ENCODE assay signal across 10 cellular contexts in genomic region chr19:13902993-13903555, GRCh38. TPM values are rescaled to one million over a fixed set of nuclear protein-coding genes. Genes with fewer than 3 reads are reported as not detected.
DNase-seq lines count a peak whose midpoint lies in the region; ATAC-seq, FAIRE-seq and TF ChIP-seq lines count a peak whose summit lies in the region.
"Had no signal": no experiment of that assay in that cellular context is flagged by ENCODE, and none has a peak within 500 bp of the region (broad histone marks: within the 10 kb centered on the region; RNA-seq: fewer than 3 reads in every experiment).

No MANE protein-coding gene starts in this region.

- DNase-seq in DMS53 (lab: John Stamatoyannopoulos, UW): peak; percentile 48
- no peak for DNase-seq in DMS53 treated with DMSO at 0.1 percent for 48 hours (lab: John Stamatoyannopoulos, UW; ENCODE audit: unreplicated experiment)
- peak; percentile 65 for DNase-seq in GM23338 (ENCODE audit: low spot score)
- DNase-seq in keratinocyte (ENCODE audit: low read depth, low spot score): no peak
- no peak for DNase-seq in vagina (ENCODE audit: extremely low spot score in 2 of 2)
- no peak for DNase-seq in anterior cingulate cortex (lab: John Stamatoyannopoulos, UW)
- DNase-seq: NCI-H2227 treated with DMSO at 0.1 percent for 48 hours had no signal

- ATAC-seq in GM23338 (no peak), esophagus mucosa (no peak)

- peaks cover 34% of the 10 kb centered on the region for H3K27me3 Mint-ChIP-seq in GM23338 (ENCODE audit: insufficient read depth, low read depth, poor library complexity)

- H3K36me3 Mint-ChIP-seq in GM23338 (ENCODE audit: low read depth): no peaks in the 10 kb centered on the region; the same call in 2 of the 3 replicates
- H3K36me3 Mint-ChIP-seq: immature natural killer cell had no signal

- H3K27me3 ChIP-seq in GM23338 (ENCODE audit: insufficient read depth): peaks cover 10% of the 10 kb centered on the region; the same call in 1 of the 2 replicates
- no peaks in the 10 kb centered on the region for H3K27me3 ChIP-seq in SU-DHL-6 (ENCODE audit: low read length)
- H3K27me3 ChIP-seq in keratinocyte (ENCODE audit: control insufficient read depth, extremely low read depth, insufficient read depth, low read length): no peaks in the 10 kb centered on the region
- no peaks in the 10 kb centered on the region for H3K27me3 ChIP-seq in vagina

- no peak overlapping the region for H3K4me2 ChIP-seq in GM23338
- no peak overlapping the region for H3K4me2 ChIP-seq in SU-DHL-6 (ENCODE audit: low read depth, low read length, poor library complexity, severe bottlenecking)
- no peak overlapping the region for H3K4me2 ChIP-seq in keratinocyte (ENCODE audit: control insufficient read depth, extremely low read depth, insufficient read depth, low read depth, low read length)

- H3K79me2 ChIP-seq in GM23338 (replicated peaks; ENCODE audit: insufficient read depth): peaks cover 4% of the 10 kb centered on the region; the same call in 1 of the 2 replicates
- H3K79me2 ChIP-seq in SU-DHL-6 (ENCODE audit: insufficient read depth, low read length): peaks cover 4% of the 10 kb centered on the region
- peaks cover 5% of the 10 kb centered on the region for H3K79me2 ChIP-seq in keratinocyte (ENCODE audit: control insufficient read depth, insufficient read depth, low read length)

- H3K9me3 ChIP-seq in SU-DHL-6 (ENCODE audit: insufficient read depth, low read length) (no peaks in the 10 kb centered on the region), keratinocyte (ENCODE audit: control insufficient read depth, low read depth, low read length) (no peaks in the 10 kb centered on the region), vagina (no peaks in the 10 kb centered on the region)

- intact Hi-C loops in vagina (cut with DNase I): no loop called here

- H3K4me1 Mint-ChIP-seq in GM23338: peaks cover 5% of the 10 kb centered on the region; the same call in 2 of the 3 replicates

- H3K36me3 ChIP-seq in GM23338 (ENCODE audit: insufficient read depth): no peaks in the 10 kb centered on the region
- no peaks in the 10 kb centered on the region for H3K36me3 ChIP-seq in SU-DHL-6 (ENCODE audit: low read length)
- H3K36me3 ChIP-seq in keratinocyte (ENCODE audit: control insufficient read depth in 2 of 2, extremely low read depth in 1 of 2, insufficient read depth in 2 of 2, low read length in 2 of 2): no peaks in the 10 kb centered on the region
- H3K36me3 ChIP-seq in vagina: no peaks in the 10 kb centered on the region

- no peak for TF ChIP-seq POLR2A in vagina (IDR thresholded peaks at IDR 0.05)

- FAIRE-seq in keratinocyte (lab: Jason Lieb, UNC): no peak

- H3K4me3 ChIP-seq in GM23338 (no peak overlapping the region), SU-DHL-6 (ENCODE audit: insufficient read depth, low read length, poor library complexity, severe bottlenecking) (no peak overlapping the region), keratinocyte (ENCODE audit: control insufficient read depth in 2 of 3, extremely low read depth in 1 of 3, insufficient read depth in 2 of 3, low read depth in 1 of 3, low read length in 3 of 3) (no peak overlapping the region), vagina (no peak overlapping the region)

- H3K9ac ChIP-seq in SU-DHL-6 (ENCODE audit: low read length) (no peak overlapping the region), keratinocyte (ENCODE audit: control insufficient read depth, extremely low read depth, insufficient read depth, low read length) (no peak overlapping the region)

- H3K9me1 ChIP-seq in keratinocyte (ENCODE audit: control insufficient read depth, extremely low read depth, insufficient read depth, low read length): peaks cover 2% of the 10 kb centered on the region

- dilution Hi-C loops in keratinocyte (cut with MboI; ENCODE audit: extremely low pct_ligation_motif_present, low sequenced_read_pairs): no loop called here

- H3K4me3 Mint-ChIP-seq in GM23338: no peak overlapping the region

- H2AFZ ChIP-seq in GM23338 (peak overlapping the region; percentile 18; the same call in 1 of the 2 replicates), SU-DHL-6 (ENCODE audit: low read depth, low read length, severe bottlenecking) (peak overlapping the region; percentile 62), keratinocyte (ENCODE audit: control insufficient read depth, low read length) (no peak overlapping the region)

- H3K9me2 ChIP-seq in GM23338 (ENCODE audit: insufficient read depth) (no peaks in the 10 kb centered on the region), SU-DHL-6 (replicated peaks; ENCODE audit: insufficient read depth, low read length) (no peaks in the 10 kb centered on the region)

- TF ChIP-seq CTCF in GM23338 (conservative IDR thresholded peaks at IDR 0.05; ENCODE audit: low read depth in 2 of 2): peak; percentile 59 to 67
- TF ChIP-seq CTCF in SU-DHL-6 (IDR thresholded peaks at IDR 0.05; ENCODE audit: insufficient read depth, low read length, poor library complexity, severe bottlenecking): peak; percentile 41
- peak; percentile 12 to 45 (median 24) for TF ChIP-seq CTCF in keratinocyte (optimal IDR thresholded peaks at IDR 0.05 in 1 of 3, IDR thresholded peaks at IDR 0.05 in 1 of 3, conservative IDR thresholded peaks at IDR 0.05 in 1 of 3; ENCODE audit: extremely low read depth in 1 of 3, insufficient read depth in 2 of 3, low read length in 3 of 3)
- TF ChIP-seq CTCF in vagina (IDR thresholded peaks at IDR 0.05): no peak

- H3K9me3 Mint-ChIP-seq in GM23338: peaks cover 4% of the 10 kb centered on the region; the same call in 2 of the 3 replicates
- H3K9me3 Mint-ChIP-seq: immature natural killer cell had no signal

- H3F3A ChIP-seq in GM23338 (replicated peaks; ENCODE audit: low read depth): no peaks in the 10 kb centered on the region
- H3F3A ChIP-seq in SU-DHL-6 (ENCODE audit: insufficient read depth): 0 out of 2 replicates have a peak, but pooled peaks cover 3% of the 10 kb centered on the region

- H3K27ac Mint-ChIP-seq in GM23338: no peak overlapping the region

- H4K20me1 ChIP-seq in GM23338 (replicated peaks; ENCODE audit: insufficient read depth) (no peaks in the 10 kb centered on the region), SU-DHL-6 (ENCODE audit: low read depth, low read length) (no peaks in the 10 kb centered on the region), keratinocyte (ENCODE audit: control insufficient read depth, extremely low read depth, insufficient read depth, low read length) (no peaks in the 10 kb centered on the region)

- no peak overlapping the region for H3K27ac ChIP-seq in GM23338 (ENCODE audit: low read depth)
- no peak overlapping the region for H3K27ac ChIP-seq in SU-DHL-6 (ENCODE audit: low read depth, low read length)
- H3K27ac ChIP-seq in keratinocyte (ENCODE audit: control insufficient read depth, insufficient read depth, low read length): no peak overlapping the region
- H3K27ac ChIP-seq in vagina: no peak overlapping the region

- H3K4me1 ChIP-seq in GM23338 (ENCODE audit: insufficient read depth): 0 out of 2 replicates have a peak, but pooled peaks cover 5% of the 10 kb centered on the region
- peaks cover 11% of the 10 kb centered on the region for H3K4me1 ChIP-seq in keratinocyte (ENCODE audit: control insufficient read depth, extremely low read depth, insufficient read depth, low read length)
- H3K4me1 ChIP-seq in vagina: peaks cover 19% of the 10 kb centered on the region

RNA-seq across cellular contexts. Expression of gene BRME1, which starts 2.8 kb away (rescaled TPM):
- total RNA-seq in GM23338 (2014; rRNA removed; shearing (Covaris generic)): 3.7 and 4.0 TPM in 2 replicates
- polyA plus RNA-seq in GM23338 (2016; fragmentation: Nextera tagmentation; extraction: Ambion mirVana) (3.9 and 4.7 TPM in 2 replicates), keratinocyte (0.22 to 0.57 TPM (median 0.26 TPM) in 3 replicates)
- not detected for polyA plus RNA-seq in keratinocyte (2011; ENCODE audit: low read depth)
- polyA plus RNA-seq in keratinocyte (2011; cell fraction: cytosol; rRNA removed): 0.17 and 0.30 TPM in 2 replicates
- polyA plus RNA-seq in keratinocyte (2011; cell fraction: nucleus; rRNA removed): 0.43 and 0.61 TPM in 2 replicates
- 0.44 and 0.71 TPM in 2 replicates for polyA plus RNA-seq in keratinocyte (2012; ENCODE audit: low replicate concordance)
- 0.38 to 0.56 TPM in 2 of 3 replicates, not detected in the other for polyA minus RNA-seq in keratinocyte
- polyA minus RNA-seq in keratinocyte (2011; cell fraction: cytosol; rRNA and poly(A)+ RNA removed): 1.5 TPM
- not detected in 2 replicates for polyA minus RNA-seq in keratinocyte (2011; cell fraction: nucleus; rRNA and poly(A)+ RNA removed)
- total RNA-seq in vagina (12.0 TPM), esophagus mucosa (5.7 TPM)

RNA-seq across cellular contexts. Expression of gene CC2D1A, which starts 2.9 kb away (rescaled TPM):
- 27.3 and 39.7 TPM in 2 replicates for total RNA-seq in GM23338 (2014; rRNA removed; shearing (Covaris generic))
- polyA plus RNA-seq in GM23338 (2016; fragmentation: Nextera tagmentation; extraction: Ambion mirVana): 21.7 and 23.1 TPM in 2 replicates
- 11.2 to 15.6 TPM (median 14.7 TPM) in 3 replicates for polyA plus RNA-seq in keratinocyte
- polyA plus RNA-seq in keratinocyte (2011; ENCODE audit: low read depth): 33.3 TPM
- 6.7 and 13.2 TPM in 2 replicates for polyA plus RNA-seq in keratinocyte (2011; cell fraction: cytosol; rRNA removed)
- 36.5 and 49.5 TPM in 2 replicates for polyA plus RNA-seq in keratinocyte (2011; cell fraction: nucleus; rRNA removed)
- 18.5 and 22.1 TPM in 2 replicates for polyA plus RNA-seq in keratinocyte (2012; ENCODE audit: low replicate concordance)
- 13.6 to 45.7 TPM (median 15.7 TPM) in 3 replicates for polyA minus RNA-seq in keratinocyte
- polyA minus RNA-seq in keratinocyte (2011; cell fraction: cytosol; rRNA and poly(A)+ RNA removed): 17.5 TPM
- polyA minus RNA-seq in keratinocyte (2011; cell fraction: nucleus; rRNA and poly(A)+ RNA removed): 16.7 and 18.5 TPM in 2 replicates
- 44.4 TPM for total RNA-seq in vagina
- 29.7 TPM for total RNA-seq in esophagus mucosa

RNA-seq across cellular contexts. Expression of gene NANOS3, which starts 26.1 kb away (rescaled TPM):
- not detected in 2 replicates for total RNA-seq in GM23338 (2014; rRNA removed; shearing (Covaris generic))
- polyA plus RNA-seq in GM23338 (2016; fragmentation: Nextera tagmentation; extraction: Ambion mirVana) (not detected in 2 replicates), keratinocyte (0.18 TPM in 1 of 3 replicates, not detected in the others)
- not detected for polyA plus RNA-seq in keratinocyte (2011; ENCODE audit: low read depth)
- polyA plus RNA-seq in keratinocyte (2011; cell fraction: cytosol; rRNA removed): 0.40 TPM in 1 of 2 replicates, not detected in the other
- polyA plus RNA-seq in keratinocyte (2011; cell fraction: nucleus; rRNA removed): not detected in 2 replicates
- polyA plus RNA-seq in keratinocyte (2012; ENCODE audit: low replicate concordance): 0.86 TPM in 1 of 2 replicates, not detected in the other
- 0.40 TPM in 1 of 3 replicates, not detected in the others for polyA minus RNA-seq in keratinocyte
- polyA minus RNA-seq in keratinocyte (2011; cell fraction: cytosol; rRNA and poly(A)+ RNA removed): not detected
- polyA minus RNA-seq in keratinocyte (2011; cell fraction: nucleus; rRNA and poly(A)+ RNA removed): not detected in 2 replicates
- total RNA-seq in vagina (not detected), esophagus mucosa (not detected)
- polyA plus RNA-seq: immature natural killer cell had no signal

RNA-seq across cellular contexts. Expression of gene PODNL1, which starts 35.1 kb away (rescaled TPM):
- 0.24 TPM in 1 of 2 replicates, not detected in the other for total RNA-seq in GM23338 (2014; rRNA removed; shearing (Covaris generic))
- polyA plus RNA-seq in GM23338 (2016; fragmentation: Nextera tagmentation; extraction: Ambion mirVana) (1.3 TPM in 1 of 2 replicates, not detected in the other), keratinocyte (1.0 to 2.1 TPM (median 1.5 TPM) in 3 replicates)
- 1.7 TPM for polyA plus RNA-seq in keratinocyte (2011; ENCODE audit: low read depth)
- polyA plus RNA-seq in keratinocyte (2011; cell fraction: cytosol; rRNA removed): 1.9 and 3.1 TPM in 2 replicates
- polyA plus RNA-seq in keratinocyte (2011; cell fraction: nucleus; rRNA removed): 3.1 and 4.3 TPM in 2 replicates
- 2.2 and 3.9 TPM in 2 replicates for polyA plus RNA-seq in keratinocyte (2012; ENCODE audit: low replicate concordance)
- 0.45 to 2.1 TPM (median 0.85 TPM) in 3 replicates for polyA minus RNA-seq in keratinocyte
- 4.0 TPM for polyA minus RNA-seq in keratinocyte (2011; cell fraction: cytosol; rRNA and poly(A)+ RNA removed)
- polyA minus RNA-seq in keratinocyte (2011; cell fraction: nucleus; rRNA and poly(A)+ RNA removed): 1.5 and 2.0 TPM in 2 replicates
- total RNA-seq in vagina (5.2 TPM), esophagus mucosa (8.5 TPM)
- polyA plus RNA-seq: immature natural killer cell had no signal

RNA-seq across cellular contexts. Expression of gene DCAF15, which starts 49.2 kb away (rescaled TPM):
- total RNA-seq in GM23338 (2014; rRNA removed; shearing (Covaris generic)): 74.8 and 81.3 TPM in 2 replicates
- polyA plus RNA-seq in GM23338 (2016; fragmentation: Nextera tagmentation; extraction: Ambion mirVana): 39.5 and 41.6 TPM in 2 replicates
- 15.1 to 22.2 TPM (median 18.7 TPM) in 3 replicates for polyA plus RNA-seq in keratinocyte
- polyA plus RNA-seq in keratinocyte (2011; ENCODE audit: low read depth): 7.4 TPM
- polyA plus RNA-seq in keratinocyte (2011; cell fraction: cytosol; rRNA removed): 5.6 and 12.1 TPM in 2 replicates
- 41.5 and 54.4 TPM in 2 replicates for polyA plus RNA-seq in keratinocyte (2011; cell fraction: nucleus; rRNA removed)
- 18.5 and 20.1 TPM in 2 replicates for polyA plus RNA-seq in keratinocyte (2012; ENCODE audit: low replicate concordance)
- polyA minus RNA-seq in keratinocyte: 18.4 to 36.6 TPM (median 22.3 TPM) in 3 replicates
- 8.8 TPM for polyA minus RNA-seq in keratinocyte (2011; cell fraction: cytosol; rRNA and poly(A)+ RNA removed)
- 13.2 and 17.0 TPM in 2 replicates for polyA minus RNA-seq in keratinocyte (2011; cell fraction: nucleus; rRNA and poly(A)+ RNA removed)
- total RNA-seq in vagina: 20.6 TPM
- 18.2 TPM for total RNA-seq in esophagus mucosa

Comparison
In these comparisons a context has a peak if more than half of its experiments do, and no peak if none do; other contexts are left out.
1. DNase-seq: peak in DMS53 (single experiment) and GM23338 (single experiment); none in DMS53 treated with DMSO at 0.1 percent for 48 hours (single experiment), keratinocyte (single experiment), vagina (0 of 2) and anterior cingulate cortex (0 of 58).
2. CTCF ChIP-seq: peak in GM23338 (2 of 2), SU-DHL-6 (single experiment) and keratinocyte (3 of 3); none in vagina (0 of 3).